Comparison of ENCODE assay signal across 2 cellular contexts in genomic region chr3:194225988-194226663, GRCh38.
TF ChIP-seq lines count a peak whose summit lies in the region.

No MANE protein-coding gene starts in this region.

TF ChIP-seq in SK-N-SH treated with all-trans-retinoic acid at 6 μM for 48 hours, 23 proteins besides CTCF, POLR2A, EP300 and RAD21 (continued from another document):
- TF ChIP-seq ZNF565 (CRISPR knock-in tag; conservative IDR thresholded peaks at IDR 0.05; ENCODE audit: low read depth) (no peak), OSR1 (CRISPR knock-in tag; IDR thresholded peaks at IDR 0.05) (no peak), ZNF8 (CRISPR knock-in tag; IDR thresholded peaks at IDR 0.05) (no peak), TSHZ2 (CRISPR knock-in tag; IDR thresholded peaks at IDR 0.05) (no peak), ESRRG (CRISPR knock-in tag; IDR thresholded peaks at IDR 0.05) (no peak)

TF ChIP-seq in SK-N-SH, 30 proteins besides CTCF, POLR2A, EP300 and RAD21 (continued from another document):
- no peak for TF ChIP-seq USF2 (IDR thresholded peaks at IDR 0.05; ENCODE audit: borderline replicate concordance, low read depth, low read length)
- TF ChIP-seq TAF1 (IDR thresholded peaks at IDR 0.05; ENCODE audit: borderline replicate concordance, low read depth, low read length): no peak
- no peak for TF ChIP-seq IRF3 (IDR thresholded peaks at IDR 0.05; ENCODE audit: low read depth, low read length)
- no peak for TF ChIP-seq SIN3A (IDR thresholded peaks at IDR 0.05; ENCODE audit: borderline replicate concordance, low read depth, low read length)
- TF ChIP-seq MEF2A (IDR thresholded peaks at IDR 0.05; ENCODE audit: borderline replicate concordance, low read depth): no peak
